In the genomic region with DNA sequence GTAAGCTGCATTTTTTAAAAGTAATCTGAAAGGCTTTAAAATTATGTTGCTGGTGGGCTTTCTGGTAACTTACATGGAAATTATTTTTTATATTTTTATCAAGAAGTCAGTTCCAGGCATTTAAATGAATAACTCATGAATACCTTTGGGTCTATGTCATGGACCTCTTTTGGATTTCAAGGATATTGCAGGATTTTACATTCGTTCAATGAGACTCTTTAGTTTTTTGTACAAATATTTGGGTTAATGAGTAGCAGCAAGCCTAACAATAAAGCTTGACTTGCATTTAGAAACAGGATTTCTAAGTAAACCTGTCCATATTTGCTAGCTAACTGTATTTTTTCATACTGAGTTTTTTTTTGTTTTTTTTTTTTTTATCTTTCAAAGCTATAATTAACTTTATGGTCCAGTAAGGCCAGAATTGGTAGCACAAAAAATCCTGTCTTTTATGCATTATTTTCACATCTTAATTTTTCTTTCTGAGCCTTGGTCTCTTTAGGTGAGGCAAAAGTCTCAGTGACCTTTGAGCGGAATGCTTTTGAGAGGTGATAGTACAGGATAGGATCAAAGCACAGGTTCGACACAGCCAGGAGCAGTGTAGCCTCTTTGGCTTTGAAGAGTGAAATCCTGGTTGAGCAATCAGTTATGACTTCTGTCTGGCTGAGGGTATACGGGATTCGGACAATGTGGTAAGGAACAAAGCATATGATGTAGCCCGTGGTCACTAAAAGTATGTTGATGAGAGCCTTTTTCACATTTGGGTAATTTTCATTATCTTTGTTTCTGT, we compare ENCODE assay signal across 1 cellular context.
TF ChIP-seq lines count a peak whose summit lies in the region.

No MANE protein-coding gene starts in this region.

TF ChIP-seq in K562, 482 proteins besides CTCF, POLR2A, EP300 and RAD21:
- no peak for TF ChIP-seq MED1 (CRISPR knock-in tag; IDR thresholded peaks at IDR 0.05; ENCODE audit: borderline replicate concordance)
- no peak for TF ChIP-seq CREM (IDR thresholded peaks at IDR 0.05; ENCODE audit: low read depth)
- TF ChIP-seq LARP7 (IDR thresholded peaks at IDR 0.05) = no peak
TF ChIP-seq in K562: peak in this region for 0.
